Comparison of ENCODE assay signal across 1 cellular context in genomic region chr9:114046237-114046755, GRCh38.
TF ChIP-seq lines count a peak whose summit lies in the region.

No MANE protein-coding gene starts in this region.

TF ChIP-seq in K562, 482 proteins besides CTCF, POLR2A, EP300 and RAD21 (continued from another document):
- no peak for TF ChIP-seq ZBTB49 (CRISPR knock-in tag; IDR thresholded peaks at IDR 0.05; ENCODE audit: borderline replicate concordance)
- TF ChIP-seq ATF2 (CRISPR knock-in tag; IDR thresholded peaks at IDR 0.05): no peak
- TF ChIP-seq ZNF707 (CRISPR knock-in tag; conservative IDR thresholded peaks at IDR 0.05): no peak
- no peak for TF ChIP-seq PHF8 (IDR thresholded peaks at IDR 0.05; ENCODE audit: borderline replicate concordance, low read length)
- no peak for TF ChIP-seq TFE3 (CRISPR knock-in tag; IDR thresholded peaks at IDR 0.05)
- TF ChIP-seq ADNP (tag; IDR thresholded peaks at IDR 0.05): no peak
TF ChIP-seq in K562: peak in this region for 0.
